Comparison of ENCODE assay signal across 21 cellular contexts in the genomic region with DNA sequence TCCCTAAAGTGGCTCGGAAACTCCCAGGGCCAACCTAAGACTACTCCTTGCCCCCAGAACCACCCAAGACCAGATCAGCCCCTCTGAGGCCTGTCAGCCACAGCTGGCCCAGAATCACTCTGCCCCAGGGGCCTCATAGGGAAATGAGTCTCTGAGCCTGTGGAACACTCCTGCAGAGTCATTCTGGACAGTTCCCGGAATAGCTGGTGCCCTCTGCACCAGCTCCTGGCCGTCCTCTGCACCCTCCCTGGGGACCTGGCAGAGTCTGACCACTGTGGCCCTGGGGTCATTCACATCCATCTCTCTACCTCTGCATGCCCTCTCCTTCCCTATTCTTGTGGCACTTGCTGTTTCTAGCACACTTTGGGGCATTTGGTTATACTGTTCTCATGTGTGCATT.
"Had no signal": no experiment of that assay in that cellular context is flagged by ENCODE, and none has a peak within 500 bp of the region (broad histone marks: within the 10 kb centered on the region; RNA-seq: fewer than 3 reads in every experiment).

No MANE protein-coding gene starts in this region.

- H3K36me3 Mint-ChIP-seq: naive thymus-derived CD8-positive, alpha-beta T cell had no signal

- H2AFZ ChIP-seq: neural progenitor cell had no signal

- H3K27ac Mint-ChIP-seq: activated CD8-positive, alpha-beta T cell treated with anti-CD3 and anti-CD28 coated beads, Interleukin-2, amount 10 ng/mL, durations not matched to agents 7 days and 5 days; activated naive CD8-positive, alpha-beta T cell; activated T-cell treated with anti-CD3 and anti-CD28 coated beads, Interleukin-2, amount 50 U/mL, for 24 hours; activated T-helper 2 cell treated with anti-CD3 and anti-CD28 coated beads, Interferon-gamma antibody, Interleukin-2, Interleukin-4, amounts not matched to agents 10 μg/mL and 5 μg/mL and 100 μg/mL, durations not matched to agents 14 hours and 24 hours and 36 hours; dendritic cell treated with granulocyte-macrophage colony-stimulating factor and Interleukin-4, amounts not matched to agents 40 ng/mL and 50 ng/mL, for 4 days; stimulated activated naive CD8-positive, alpha-beta T cell treated with anti-CD3 and anti-CD28 coated beads, Interleukin-15, Interleukin-2, amounts not matched to agents 100 ng/mL and 50 ng/mL, for 24 hours had no signal

- DNase-seq: activated CD4-positive, alpha-beta T cell treated with anti-CD3 and anti-CD28 coated beads for 1 hour; activated CD4-positive, alpha-beta T cell treated with anti-CD3 and anti-CD28 coated beads, Interleukin-2, amount 50 U/mL, for 1 hour; activated CD8-positive, alpha-beta T cell treated with anti-CD3 and anti-CD28 coated beads, Interleukin-2, amount 10 ng/mL, durations not matched to agents 7 days and 5 days; activated naive CD4-positive, alpha-beta T cell; activated T-cell treated with anti-CD3 and anti-CD28 coated beads, Interleukin-2, amount 50 U/mL, for 24 hours; amygdala; effector CD4-positive, alpha-beta T cell; hippocampal formation; lower lobe of right lung; naive thymus-derived CD8-positive, alpha-beta T cell; posterior cingulate gyrus; stimulated activated CD4-positive, alpha-beta T cell treated with anti-CD3 and anti-CD28 coated beads, Interleukin-1b, Interleukin-23, amount 100 ng/mL, for 48 hours; T-helper 9 cell had no signal

- FAIRE-seq: bronchial epithelial cell, endometrium had no signal

- H3K9me3 Mint-ChIP-seq: activated T-cell treated with anti-CD3 and anti-CD28 coated beads, Interleukin-2, amount 50 U/mL, for 24 hours; activated T-helper 2 cell treated with anti-CD3 and anti-CD28 coated beads, Interferon-gamma antibody, Interleukin-2, Interleukin-4, amounts not matched to agents 10 μg/mL and 5 μg/mL and 100 μg/mL, durations not matched to agents 14 hours and 24 hours and 36 hours; dendritic cell treated with granulocyte-macrophage colony-stimulating factor and Interleukin-4, amounts not matched to agents 40 ng/mL and 50 ng/mL, for 4 days; naive thymus-derived CD8-positive, alpha-beta T cell; stimulated activated naive CD8-positive, alpha-beta T cell treated with anti-CD3 and anti-CD28 coated beads, Interleukin-15, Interleukin-2, amounts not matched to agents 100 ng/mL and 50 ng/mL, for 24 hours had no signal

- H3K9me3 ChIP-seq: lower lobe of right lung, tibial artery had no signal

- H3K4me1 Mint-ChIP-seq: naive thymus-derived CD8-positive, alpha-beta T cell had no signal

- H3K4me2 ChIP-seq: neural progenitor cell had no signal

- H3K36me3 ChIP-seq: neural progenitor cell had no signal

- H3K4me3 ChIP-seq: lower lobe of right lung, neural progenitor cell, tibial artery had no signal

- H3K27ac ChIP-seq: lower lobe of right lung, neural progenitor cell, tibial artery had no signal

- H3K4me3 Mint-ChIP-seq: activated CD8-positive, alpha-beta T cell treated with anti-CD3 and anti-CD28 coated beads, Interleukin-2, amount 10 ng/mL, durations not matched to agents 7 days and 5 days; activated naive CD8-positive, alpha-beta T cell; activated T-cell treated with anti-CD3 and anti-CD28 coated beads, Interleukin-2, amount 50 U/mL, for 24 hours; dendritic cell treated with granulocyte-macrophage colony-stimulating factor and Interleukin-4, amounts not matched to agents 40 ng/mL and 50 ng/mL, for 4 days; naive thymus-derived CD8-positive, alpha-beta T cell; neural progenitor cell; stimulated activated naive CD8-positive, alpha-beta T cell treated with anti-CD3 and anti-CD28 coated beads, Interleukin-15, Interleukin-2, amounts not matched to agents 100 ng/mL and 50 ng/mL, for 24 hours had no signal

- H3K27me3 ChIP-seq: neural progenitor cell, tibial artery had no signal

- H3K9ac ChIP-seq: neural progenitor cell had no signal

- H3K27me3 Mint-ChIP-seq: activated naive CD8-positive, alpha-beta T cell; activated T-cell treated with anti-CD3 and anti-CD28 coated beads, Interleukin-2, amount 50 U/mL, for 24 hours; dendritic cell treated with granulocyte-macrophage colony-stimulating factor and Interleukin-4, amounts not matched to agents 40 ng/mL and 50 ng/mL, for 4 days; naive thymus-derived CD8-positive, alpha-beta T cell; stimulated activated naive CD8-positive, alpha-beta T cell treated with anti-CD3 and anti-CD28 coated beads, Interleukin-15, Interleukin-2, amounts not matched to agents 100 ng/mL and 50 ng/mL, for 24 hours had no signal

- H3K4me1 ChIP-seq: neural progenitor cell had no signal

- ATAC-seq: activated CD8-positive, alpha-beta T cell treated with anti-CD3 and anti-CD28 coated beads, Interleukin-2, amount 10 ng/mL, durations not matched to agents 7 days and 5 days; lower lobe of right lung; naive thymus-derived CD8-positive, alpha-beta T cell had no signal
